ENCODE assay signal across 1 cellular context in genomic region chr17:143785-144281, GRCh38.
TF ChIP-seq lines count a peak whose summit lies in the region.

No MANE protein-coding gene starts in this region.

TF ChIP-seq in HepG2, 621 proteins besides CTCF, POLR2A, EP300 and RAD21 (continued from another document and continues in another):
- peak; percentile 96 for TF ChIP-seq ZNF777 (CRISPR knock-in tag; IDR thresholded peaks at IDR 0.05)
- TF ChIP-seq MEIS1 (CRISPR knock-in tag; IDR thresholded peaks at IDR 0.05; ENCODE audit: borderline replicate concordance) = peak; percentile 51; the same call in 1 of the 2 replicates
- peak; percentile 69; the same call in 1 of the 2 replicates for TF ChIP-seq MTF2 (CRISPR knock-in tag; IDR thresholded peaks at IDR 0.05; ENCODE audit: borderline replicate concordance)
- peak; percentile 51 for TF ChIP-seq XRCC5 (optimal IDR thresholded peaks at IDR 0.05; ENCODE audit: low read length)
- peak; percentile 7; the same call in 1 of the 2 replicates for TF ChIP-seq FOXA3 (CRISPR knock-in tag; IDR thresholded peaks at IDR 0.05)
- TF ChIP-seq KDM2A (CRISPR knock-in tag; IDR thresholded peaks at IDR 0.05; ENCODE audit: borderline replicate concordance, low read depth) = peak; percentile 86; the same call in 1 of the 2 replicates
- TF ChIP-seq ZBTB33 (CRISPR knock-in tag; IDR thresholded peaks at IDR 0.05) = peak; percentile 30; the same call in 1 of the 2 replicates
- TF ChIP-seq FOXC1 (CRISPR knock-in tag; IDR thresholded peaks at IDR 0.05; ENCODE audit: borderline replicate concordance) = 0 out of 2 replicates have a peak, but pooled peaks have one; percentile 49
- 0 out of 2 replicates have a peak, but pooled peaks have one; percentile 28 for TF ChIP-seq ZHX1 (CRISPR knock-in tag; IDR thresholded peaks at IDR 0.05; ENCODE audit: low read depth)
- TF ChIP-seq FOXA1 (IDR thresholded peaks at IDR 0.05) = no peak
- no peak for TF ChIP-seq FOXA1 (CRISPR knock-in tag; IDR thresholded peaks at IDR 0.05)
- no peak for TF ChIP-seq SOX13 (IDR thresholded peaks at IDR 0.05)
- 0 out of 4 replicates have a peak, but pooled peaks of 1 of the 2 experiments have one; percentile 14 for TF ChIP-seq SOX13 (CRISPR knock-in tag; conservative IDR thresholded peaks at IDR 0.05 in 1 of 2, IDR thresholded peaks at IDR 0.05 in 1 of 2)
- TF ChIP-seq STAG1 (CRISPR knock-in tag; IDR thresholded peaks at IDR 0.05) = peak; percentile 91
- TF ChIP-seq LCORL (IDR thresholded peaks at IDR 0.05) = no peak
- TF ChIP-seq LCORL (CRISPR knock-in tag; IDR thresholded peaks at IDR 0.05) = peak; percentile 70
- TF ChIP-seq ZBTB7B (CRISPR knock-in tag; IDR thresholded peaks at IDR 0.05) = no peak
- TF ChIP-seq ZNF670 (CRISPR knock-in tag; IDR thresholded peaks at IDR 0.05; ENCODE audit: borderline replicate concordance) = no peak
- TF ChIP-seq MYC (CRISPR knock-in tag; IDR thresholded peaks at IDR 0.05; ENCODE audit: borderline replicate concordance) = peak; percentile 46; the same call in 1 of the 2 replicates
- TF ChIP-seq ZNF136 (CRISPR knock-in tag; IDR thresholded peaks at IDR 0.05; ENCODE audit: low read depth) = 0 out of 2 replicates have a peak, but pooled peaks have one; percentile 60
- 0 out of 2 replicates have a peak, but pooled peaks have one; percentile 32 for TF ChIP-seq FOXO1 (CRISPR knock-in tag; IDR thresholded peaks at IDR 0.05)
- TF ChIP-seq MXD4 (CRISPR knock-in tag; IDR thresholded peaks at IDR 0.05) = 0 out of 2 replicates have a peak, but pooled peaks have one; percentile 32
- 0 out of 2 replicates have a peak, but pooled peaks have one; percentile 19 for TF ChIP-seq ZNF33B (CRISPR knock-in tag; IDR thresholded peaks at IDR 0.05)
- peak; percentile 40; the same call in 1 of the 2 replicates for TF ChIP-seq SAP130 (CRISPR knock-in tag; IDR thresholded peaks at IDR 0.05; ENCODE audit: low read depth)
- peak; percentile 47; the same call in 1 of the 2 replicates for TF ChIP-seq ZNF691 (CRISPR knock-in tag; IDR thresholded peaks at IDR 0.05; ENCODE audit: borderline replicate concordance, low read depth)
- TF ChIP-seq HIVEP1 (CRISPR knock-in tag; IDR thresholded peaks at IDR 0.05) = no peak
- TF ChIP-seq HOXA5 (CRISPR knock-in tag; IDR thresholded peaks at IDR 0.05) = no peak
- TF ChIP-seq MIER3 (CRISPR knock-in tag; IDR thresholded peaks at IDR 0.05; ENCODE audit: borderline replicate concordance) = no peak
- TF ChIP-seq ZBTB38 (CRISPR knock-in tag; IDR thresholded peaks at IDR 0.05) = 0 out of 2 replicates have a peak, but pooled peaks have one; percentile 25
- no peak for TF ChIP-seq ZNF383 (CRISPR knock-in tag; IDR thresholded peaks at IDR 0.05; ENCODE audit: borderline replicate concordance)
- TF ChIP-seq ZNF580 (CRISPR knock-in tag; IDR thresholded peaks at IDR 0.05; ENCODE audit: borderline replicate concordance, low read depth) = peak; percentile 81; the same call in 1 of the 2 replicates
- peak; percentile 59; the same call in 1 of the 2 replicates for TF ChIP-seq TFDP2 (CRISPR knock-in tag; IDR thresholded peaks at IDR 0.05)
- peak; percentile 64; the same call in 1 of the 2 replicates for TF ChIP-seq ZBED4 (CRISPR knock-in tag; IDR thresholded peaks at IDR 0.05; ENCODE audit: borderline replicate concordance)
- TF ChIP-seq NCOA2 (CRISPR knock-in tag; IDR thresholded peaks at IDR 0.05) = 0 out of 2 replicates have a peak, but pooled peaks have one; percentile 20
- TF ChIP-seq AHDC1 (CRISPR knock-in tag; IDR thresholded peaks at IDR 0.05; ENCODE audit: borderline replicate concordance) = no peak
- TF ChIP-seq BCL6 (CRISPR knock-in tag; IDR thresholded peaks at IDR 0.05) = peak; percentile 75
- TF ChIP-seq ZNF609 (CRISPR knock-in tag; IDR thresholded peaks at IDR 0.05; ENCODE audit: borderline replicate concordance) = peak; percentile 34; the same call in 1 of the 2 replicates
